In the genomic region with DNA sequence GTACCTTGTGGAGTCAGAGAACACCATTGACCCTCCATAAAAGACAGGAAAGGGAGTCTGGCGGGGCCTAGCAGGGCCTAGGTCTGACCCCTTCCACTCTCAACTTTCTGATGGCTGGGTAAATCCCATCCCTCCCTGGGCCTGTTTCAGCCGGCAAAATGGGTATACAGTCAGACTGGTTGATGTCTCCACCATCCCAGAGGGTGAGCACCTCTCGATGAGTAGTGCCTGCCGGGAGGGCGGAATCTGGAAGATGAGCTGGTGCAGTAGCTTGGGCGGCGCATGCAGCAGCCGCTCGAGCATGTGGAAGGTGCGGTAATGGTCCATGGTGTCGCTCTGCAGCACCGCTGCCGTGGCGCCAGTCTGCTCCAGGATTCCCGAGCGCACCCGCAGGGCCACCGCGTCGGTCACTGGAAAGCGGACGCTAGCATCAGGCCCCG, we compare ENCODE assay signal across 8 cellular contexts. TPM values are rescaled to one million over a fixed set of nuclear protein-coding genes. Genes with fewer than 3 reads are reported as not detected.
A peak's percentile ranks its signal among the peaks of the same experiment; 100 is the strongest.
DNase-seq lines count a peak whose midpoint lies in the region; ATAC-seq and TF ChIP-seq lines count a peak whose summit lies in the region.

No MANE protein-coding gene starts in this region.

- H3K4me1 ChIP-seq in Karpas-422 (ENCODE audit: low read length) = peaks cover 61% of the 10 kb centered on the region

- peaks cover 25% of the 10 kb centered on the region for H3K36me3 ChIP-seq in Karpas-422 (ENCODE audit: insufficient read depth, low read length)

- intact Hi-C loops in MCF 10A (cut with micrococcal nuclease) = loop anchor here (1.0 to 2.0 kb wide), 2 partner anchors 73 to 102 kb away; a partner anchor contains a TSS

- peak; percentile 83 for DNase-seq in DMS53 (lab: John Stamatoyannopoulos, UW)
- peak; percentile 68 for DNase-seq in Karpas-422
- no peak for DNase-seq in MCF 10A (ENCODE audit: unreplicated experiment)
- DNase-seq in mesothelial cell of epicardium (ENCODE audit: low spot score in 2 of 2, unreplicated experiment in 2 of 2) = no peak
- DNase-seq in NCI-H187 treated with DMSO at 0.1 percent for 48 hours (lab: John Stamatoyannopoulos, UW) = no peak
- no peak for DNase-seq in NCI-H146 (lab: John Stamatoyannopoulos, UW)

- H3K4me3 Mint-ChIP-seq in MCF 10A (ENCODE audit: unreplicated experiment) (peak overlapping the region; percentile 90), mesothelial cell of epicardium (peak overlapping the region; percentile 97)

- POLR2A ChIA-PET in MCF 10A (lab: Yijun Ruan, JAX) = interaction anchor here (0.6 to 9.9 kb wide), 23 partner anchors 9 to 593 kb away, joined by 3 to 222 read pairs (median 13); a partner anchor contains a TSS

- H3K9me3 ChIP-seq in Karpas-422 (ENCODE audit: low read length) = no peaks in the 10 kb centered on the region

- H3K4me2 ChIP-seq in Karpas-422 (ENCODE audit: low read depth, low read length, poor library complexity, severe bottlenecking) = peak overlapping the region; percentile 100

- H3K4me1 Mint-ChIP-seq in MCF 10A (ENCODE audit: insufficient read depth, unreplicated experiment) (peaks cover 26% of the 10 kb centered on the region), mesothelial cell of epicardium (peaks cover 49% of the 10 kb centered on the region)

- H3K9me3 Mint-ChIP-seq in MCF 10A (ENCODE audit: unreplicated experiment) = no peaks in the 10 kb centered on the region
- no peaks in the 10 kb centered on the region for H3K9me3 Mint-ChIP-seq in mesothelial cell of epicardium

- peak overlapping the region; percentile 30; the same call in 1 of the 2 replicates for H3K27ac ChIP-seq in Karpas-422 (ENCODE audit: low read length)

- H2AFZ ChIP-seq in Karpas-422 (ENCODE audit: low read length) = peak overlapping the region; percentile 89; the same call in 1 of the 2 replicates

- ATAC-seq in HG03139 (IDR thresholded peaks at IDR 0.05; ENCODE audit: unreplicated experiment) (no peak), HG03175 (IDR thresholded peaks at IDR 0.05; ENCODE audit: unreplicated experiment) (no peak)

- H4K20me1 ChIP-seq in Karpas-422 (ENCODE audit: insufficient read depth, low read depth, low read length) = peaks cover 8% of the 10 kb centered on the region; the same call in 1 of the 2 replicates

- H3K4me3 ChIP-seq in Karpas-422 (ENCODE audit: low read length) = peak overlapping the region; percentile 95

- no peaks in the 10 kb centered on the region for H3K27me3 Mint-ChIP-seq in MCF 10A (ENCODE audit: insufficient read depth, unreplicated experiment)
- peaks cover 7% of the 10 kb centered on the region for H3K27me3 Mint-ChIP-seq in mesothelial cell of epicardium (ENCODE audit: low read depth)

- TF ChIP-seq CTCF in MCF 10A (IDR thresholded peaks at IDR 0.05; ENCODE audit: unreplicated experiment) (no peak), mesothelial cell of epicardium (IDR thresholded peaks at IDR 0.05; ENCODE audit: unreplicated experiment) (no peak)

- H3K36me3 Mint-ChIP-seq in MCF 10A (ENCODE audit: insufficient read depth, unreplicated experiment) = peaks cover 61% of the 10 kb centered on the region
- peaks cover 16% of the 10 kb centered on the region for H3K36me3 Mint-ChIP-seq in mesothelial cell of epicardium

- H3K27ac Mint-ChIP-seq in MCF 10A (ENCODE audit: low read depth, unreplicated experiment) (peak overlapping the region; percentile 90), mesothelial cell of epicardium (peak overlapping the region; percentile 96)

- BruUV-seq in MCF 10A (replicated peaks; lab: Mats Ljungman, UMichigan) = TSS peak; percentile 1

- no peaks in the 10 kb centered on the region for H3K9me2 ChIP-seq in Karpas-422 (replicated peaks; ENCODE audit: insufficient read depth, low read length)

- CTCF ChIA-PET in MCF 10A (lab: Yijun Ruan, JAX) = interaction anchor here (0.6 to 9.0 kb wide), 27 partner anchors 9 to 441 kb away, joined by 3 to 203 read pairs (median 5); a partner anchor contains a TSS

- H3K27me3 ChIP-seq in Karpas-422 (ENCODE audit: low read length) = no peaks in the 10 kb centered on the region

- H3K9ac ChIP-seq in Karpas-422 (ENCODE audit: low read length) = peak overlapping the region; percentile 94

- peaks cover 35% of the 10 kb centered on the region for H3K79me2 ChIP-seq in Karpas-422 (ENCODE audit: low read length)

RNA-seq across cellular contexts. Expression of a gene that starts 0.5 kb away (rescaled TPM):
- total RNA-seq in Karpas-422 (2014; rRNA removed; shearing (Covaris generic); ENCODE audit: low replicate concordance) = 207 and 248 TPM in 2 replicates
- total RNA-seq in MCF 10A (2022) (79.8 and 80.8 TPM in 2 replicates), mesothelial cell of epicardium (62.4 to 63.9 TPM (median 62.9 TPM) in 3 replicates)

RNA-seq across cellular contexts. Expression of a gene that starts 2.7 kb away (rescaled TPM):
- total RNA-seq in Karpas-422 (2014; rRNA removed; shearing (Covaris generic); ENCODE audit: low replicate concordance) = 21.3 and 56.7 TPM in 2 replicates
- total RNA-seq in MCF 10A (2022) (16.4 and 20.8 TPM in 2 replicates), mesothelial cell of epicardium (12.3 to 13.8 TPM (median 12.8 TPM) in 3 replicates)

RNA-seq across cellular contexts. Expression of a gene that starts 8.1 kb away (rescaled TPM):
- not detected in 2 replicates for total RNA-seq in Karpas-422 (2014; rRNA removed; shearing (Covaris generic); ENCODE audit: low replicate concordance)
- not detected in 2 replicates for total RNA-seq in MCF 10A (2022)
- not detected in 3 replicates for total RNA-seq in mesothelial cell of epicardium

RNA-seq across cellular contexts. Expression of a gene that starts 12.4 kb away (rescaled TPM):
- not detected in 2 replicates for total RNA-seq in Karpas-422 (2014; rRNA removed; shearing (Covaris generic); ENCODE audit: low replicate concordance)
- total RNA-seq in MCF 10A (2022) (95.3 and 124 TPM in 2 replicates), mesothelial cell of epicardium (2.7 to 4.3 TPM (median 3.1 TPM) in 3 replicates)

RNA-seq across cellular contexts. Expression of a gene that starts 15.1 kb away (rescaled TPM):
- total RNA-seq in Karpas-422 (2014; rRNA removed; shearing (Covaris generic); ENCODE audit: low replicate concordance) = 1.3 and 2.6 TPM in 2 replicates
- total RNA-seq in MCF 10A (2022) = 2.4 and 3.3 TPM in 2 replicates
- 203 to 216 TPM (median 211 TPM) in 3 replicates for total RNA-seq in mesothelial cell of epicardium

Comparison
In these comparisons a context has a peak if more than half of its experiments do, and no peak if none do; other contexts are left out.
1. DNase-seq: peak in DMS53 (single experiment) and Karpas-422 (single experiment); none in MCF 10A (single experiment), mesothelial cell of epicardium (0 of 2), NCI-H187 treated with DMSO at 0.1 percent for 48 hours (single experiment) and NCI-H146 (single experiment).